In the genomic region with DNA sequence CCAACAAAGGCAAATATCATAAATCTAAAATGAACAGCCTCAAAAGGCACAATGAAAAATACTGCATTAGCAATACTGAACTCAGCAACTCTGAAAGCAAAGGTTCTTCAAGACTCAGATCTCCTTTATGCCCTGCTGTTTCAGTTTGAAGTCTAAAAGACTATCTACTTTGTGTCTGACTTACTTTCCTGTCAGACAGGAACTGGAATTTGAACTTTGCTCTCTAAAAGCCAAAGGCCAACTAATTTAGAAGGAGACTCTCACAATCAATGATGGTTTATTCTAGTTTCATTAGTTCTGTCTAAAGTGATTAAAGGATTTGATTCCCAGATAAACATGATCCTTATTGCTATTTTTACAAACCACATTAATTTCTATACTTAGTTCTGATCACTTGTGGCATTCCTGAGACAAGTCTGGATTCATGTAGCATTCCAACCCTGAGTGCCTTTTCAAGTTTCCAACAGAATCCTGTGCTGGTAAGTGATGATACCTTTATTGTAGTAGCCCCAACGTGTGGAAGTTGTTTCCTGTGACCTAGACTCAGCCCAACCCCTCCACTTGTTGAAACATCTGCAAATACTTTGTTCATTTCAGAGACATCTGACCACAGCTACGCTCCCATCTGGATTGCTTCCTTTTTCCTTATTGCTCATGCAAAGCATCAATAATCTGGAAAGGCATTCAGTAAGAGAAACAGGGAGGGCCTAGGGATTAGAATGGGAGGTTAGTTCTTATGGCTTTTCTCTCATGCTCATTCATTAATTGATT, we compare ENCODE assay signal across 14 cellular contexts. TPM values are rescaled to one million over a fixed set of nuclear protein-coding genes. Genes with fewer than 3 reads are reported as not detected.
DNase-seq lines count a peak whose midpoint lies in the region; ATAC-seq and TF ChIP-seq lines count a peak whose summit lies in the region.
"Had no signal": no experiment of that assay in that cellular context is flagged by ENCODE, and none has a peak within 500 bp of the region (broad histone marks: within the 10 kb centered on the region; RNA-seq: fewer than 3 reads in every experiment).

No MANE protein-coding gene starts in this region.

- H3K9me3 ChIP-seq in PC-9 (ENCODE audit: insufficient read depth, low read depth): no peaks in the 10 kb centered on the region
- H3K9me3 ChIP-seq in upper lobe of right lung: no peaks in the 10 kb centered on the region

- no peak overlapping the region for H2AFZ ChIP-seq in PC-9

- intact Hi-C loops in PC-9 (cut with micrococcal nuclease; ENCODE audit: unreplicated experiment): loop anchor here (5.0 kb wide), 1 partner anchor 274 kb away; no protein-coding TSS in a partner anchor
- intact Hi-C loops in sciatic nerve (cut with DNase I): no loop called here
- intact Hi-C loops in upper lobe of right lung (cut with DNase I): no loop called here
- intact Hi-C loops in Right ventricle myocardium superior (cut with DNase I): no loop called here

- no peaks in the 10 kb centered on the region for H3K9me2 ChIP-seq in PC-9 (ENCODE audit: insufficient read depth)

- H3K27me3 ChIP-seq in PC-9 (ENCODE audit: insufficient read depth, low read depth) (no peaks in the 10 kb centered on the region), upper lobe of right lung (no peaks in the 10 kb centered on the region)

- POLR2A ChIA-PET in PC-9 (lab: Charles Lee; ENCODE audit: unreplicated experiment): interaction anchor here (0.6 kb wide), 1 partner anchor 1949 kb away, joined by 3 read pairs; no protein-coding TSS in a partner anchor

- CTCF ChIA-PET in PC-9 (lab: Charles Lee): no interaction called here

- peaks cover 32% of the 10 kb centered on the region for H3F3A ChIP-seq in PC-9 (ENCODE audit: insufficient read depth, low read depth)

- H3K27ac ChIP-seq in PC-9 (peak overlapping the region; percentile 76), upper lobe of right lung (no peak overlapping the region)

- H3K4me1 ChIP-seq in PC-9 (replicated peaks; ENCODE audit: insufficient read depth) (peaks cover 52% of the 10 kb centered on the region), upper lobe of right lung (peaks cover 4% of the 10 kb centered on the region)

- H3K36me3 ChIP-seq in PC-9 (ENCODE audit: low read depth) (no peaks in the 10 kb centered on the region), upper lobe of right lung (no peaks in the 10 kb centered on the region)

- H4K20me1 ChIP-seq in PC-9 (ENCODE audit: insufficient read depth): no peaks in the 10 kb centered on the region

- peak overlapping the region; percentile 59 for H3K4me2 ChIP-seq in PC-9

- ATAC-seq in GM19324 (IDR thresholded peaks at IDR 0.05; ENCODE audit: low FRiP score, unreplicated experiment) (peak; percentile 41), sciatic nerve (peak; percentile 46), upper lobe of right lung (no peak), Right ventricle myocardium superior (ENCODE audit: poor library complexity) (no peak)

- no peak for DNase-seq in PC-9
- peak; percentile 44 for DNase-seq in epidermal melanocyte (ENCODE audit: insufficient read length, low spot score)
- no peak for DNase-seq in sciatic nerve (ENCODE audit: low spot score)
- no peak for DNase-seq in GOT3 (lab: John Stamatoyannopoulos, UW)
- no peak for DNase-seq in upper lobe of right lung
- DNase-seq in Right ventricle myocardium superior: no peak
- DNase-seq in activated T-cell treated with anti-CD3 and anti-CD28 coated beads, Interleukin-2, amount 50 U/mL, for 48 hours: no peak
- DNase-seq: activated CD4-positive, alpha-beta T cell treated with anti-CD3 and anti-CD28 coated beads for 1 hour; activated naive CD4-positive, alpha-beta T cell treated with anti-CD3 and anti-CD28 coated beads, Interleukin-2, amount 50 U/mL, for 16 hours; GDM1; NCI-H2029 treated with DMSO at 0.1 percent for 48 hours; nephron progenitor cell; RPMI8226 had no signal

- no peak for TF ChIP-seq CTCF in PC-9 (conservative IDR thresholded peaks at IDR 0.05)
- TF ChIP-seq CTCF in upper lobe of right lung (IDR thresholded peaks at IDR 0.05): no peak

- no TSS peak for BruUV-seq in PC-9 (replicated peaks; lab: Mats Ljungman, UMichigan)

- H3K4me3 ChIP-seq in PC-9: no peak overlapping the region
- H3K4me3 ChIP-seq in upper lobe of right lung: no peak overlapping the region

- H3K79me2 ChIP-seq in PC-9 (ENCODE audit: low read depth): peaks cover 41% of the 10 kb centered on the region

RNA-seq across cellular contexts. Expression of a gene that starts 14.9 kb away (rescaled TPM):
- total RNA-seq in PC-9 (2021) (3.2 and 3.9 TPM in 2 replicates), sciatic nerve (1.9 TPM), upper lobe of right lung (2.1 TPM), Right ventricle myocardium superior (0.56 TPM)

Comparison
In these comparisons a context has a peak if more than half of its experiments do, and no peak if none do; other contexts are left out.
1. ATAC-seq: peak in GM19324 (single experiment) and sciatic nerve (single experiment); none in upper lobe of right lung (single experiment) and Right ventricle myocardium superior (single experiment).